Comparison of ENCODE assay signal across 1 cellular context in the genomic region with DNA sequence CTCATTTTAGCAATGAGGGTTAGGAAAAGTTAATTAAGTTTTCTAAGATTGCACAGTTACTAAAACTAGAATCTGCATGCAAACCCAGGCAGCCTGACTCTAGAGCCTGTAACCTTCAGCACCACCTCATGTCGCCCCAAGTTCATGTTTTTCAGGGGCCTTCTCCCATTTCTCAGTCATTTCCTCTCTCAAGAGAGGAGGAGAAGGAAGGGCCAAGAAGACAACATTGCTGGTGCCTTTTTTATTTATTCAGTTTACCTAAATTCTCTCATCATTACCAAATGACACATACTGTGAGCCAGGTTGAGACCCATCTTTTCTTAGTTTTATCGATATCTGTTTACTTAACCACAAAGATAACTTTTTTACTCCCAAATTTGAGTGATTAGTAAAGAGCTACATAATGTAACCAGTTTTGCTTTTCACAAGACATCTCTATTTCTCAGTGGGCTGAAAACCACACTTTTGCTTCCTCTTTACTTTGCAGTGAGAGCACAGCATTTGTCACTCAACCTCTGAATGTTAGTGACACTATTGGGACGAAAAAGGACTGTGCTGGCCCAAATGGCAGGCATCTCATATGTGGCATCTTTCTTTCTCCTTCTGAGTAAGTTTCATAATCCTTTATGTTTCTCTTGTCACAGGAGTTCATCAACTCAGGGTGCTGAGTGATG.
TF ChIP-seq lines count a peak whose summit lies in the region.

A gene with protein sequence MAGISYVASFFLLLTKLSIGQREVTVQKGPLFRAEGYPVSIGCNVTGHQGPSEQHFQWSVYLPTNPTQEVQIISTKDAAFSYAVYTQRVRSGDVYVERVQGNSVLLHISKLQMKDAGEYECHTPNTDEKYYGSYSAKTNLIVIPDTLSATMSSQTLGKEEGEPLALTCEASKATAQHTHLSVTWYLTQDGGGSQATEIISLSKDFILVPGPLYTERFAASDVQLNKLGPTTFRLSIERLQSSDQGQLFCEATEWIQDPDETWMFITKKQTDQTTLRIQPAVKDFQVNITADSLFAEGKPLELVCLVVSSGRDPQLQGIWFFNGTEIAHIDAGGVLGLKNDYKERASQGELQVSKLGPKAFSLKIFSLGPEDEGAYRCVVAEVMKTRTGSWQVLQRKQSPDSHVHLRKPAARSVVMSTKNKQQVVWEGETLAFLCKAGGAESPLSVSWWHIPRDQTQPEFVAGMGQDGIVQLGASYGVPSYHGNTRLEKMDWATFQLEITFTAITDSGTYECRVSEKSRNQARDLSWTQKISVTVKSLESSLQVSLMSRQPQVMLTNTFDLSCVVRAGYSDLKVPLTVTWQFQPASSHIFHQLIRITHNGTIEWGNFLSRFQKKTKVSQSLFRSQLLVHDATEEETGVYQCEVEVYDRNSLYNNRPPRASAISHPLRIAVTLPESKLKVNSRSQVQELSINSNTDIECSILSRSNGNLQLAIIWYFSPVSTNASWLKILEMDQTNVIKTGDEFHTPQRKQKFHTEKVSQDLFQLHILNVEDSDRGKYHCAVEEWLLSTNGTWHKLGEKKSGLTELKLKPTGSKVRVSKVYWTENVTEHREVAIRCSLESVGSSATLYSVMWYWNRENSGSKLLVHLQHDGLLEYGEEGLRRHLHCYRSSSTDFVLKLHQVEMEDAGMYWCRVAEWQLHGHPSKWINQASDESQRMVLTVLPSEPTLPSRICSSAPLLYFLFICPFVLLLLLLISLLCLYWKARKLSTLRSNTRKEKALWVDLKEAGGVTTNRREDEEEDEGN (plus strand): TSS at position 507 of the 674 bp plus-strand sequence. CDS start 58 bp downstream, at position 565.

TF ChIP-seq in HepG2, 621 proteins besides CTCF, POLR2A, EP300 and RAD21:
- TF ChIP-seq ZNF367 (CRISPR knock-in tag; IDR thresholded peaks at IDR 0.05; ENCODE audit: borderline replicate concordance) (no peak), KLF15 (CRISPR knock-in tag; IDR thresholded peaks at IDR 0.05; ENCODE audit: borderline replicate concordance) (no peak), JUND (CRISPR knock-in tag; IDR thresholded peaks at IDR 0.05) (no peak), RFXANK (CRISPR knock-in tag; IDR thresholded peaks at IDR 0.05) (no peak), RBM22 (optimal IDR thresholded peaks at IDR 0.05; ENCODE audit: low read length) (no peak), CEBPG (CRISPR knock-in tag; IDR thresholded peaks at IDR 0.05) (no peak), HOXA9 (CRISPR knock-in tag; IDR thresholded peaks at IDR 0.05; ENCODE audit: borderline replicate concordance) (no peak), TSC22D2 (CRISPR knock-in tag; IDR thresholded peaks at IDR 0.05; ENCODE audit: borderline replicate concordance) (no peak), CHD2 (IDR thresholded peaks at IDR 0.05; ENCODE audit: low read depth, low read length) (no peak), ZFP36L1 (CRISPR knock-in tag; IDR thresholded peaks at IDR 0.05) (no peak), ZFP62 (CRISPR knock-in tag; IDR thresholded peaks at IDR 0.05) (no peak), SP140L (CRISPR knock-in tag; IDR thresholded peaks at IDR 0.05; ENCODE audit: borderline replicate concordance) (no peak), TARDBP (CRISPR knock-in tag; IDR thresholded peaks at IDR 0.05) (no peak)
- TF ChIP-seq, protein P1, sequence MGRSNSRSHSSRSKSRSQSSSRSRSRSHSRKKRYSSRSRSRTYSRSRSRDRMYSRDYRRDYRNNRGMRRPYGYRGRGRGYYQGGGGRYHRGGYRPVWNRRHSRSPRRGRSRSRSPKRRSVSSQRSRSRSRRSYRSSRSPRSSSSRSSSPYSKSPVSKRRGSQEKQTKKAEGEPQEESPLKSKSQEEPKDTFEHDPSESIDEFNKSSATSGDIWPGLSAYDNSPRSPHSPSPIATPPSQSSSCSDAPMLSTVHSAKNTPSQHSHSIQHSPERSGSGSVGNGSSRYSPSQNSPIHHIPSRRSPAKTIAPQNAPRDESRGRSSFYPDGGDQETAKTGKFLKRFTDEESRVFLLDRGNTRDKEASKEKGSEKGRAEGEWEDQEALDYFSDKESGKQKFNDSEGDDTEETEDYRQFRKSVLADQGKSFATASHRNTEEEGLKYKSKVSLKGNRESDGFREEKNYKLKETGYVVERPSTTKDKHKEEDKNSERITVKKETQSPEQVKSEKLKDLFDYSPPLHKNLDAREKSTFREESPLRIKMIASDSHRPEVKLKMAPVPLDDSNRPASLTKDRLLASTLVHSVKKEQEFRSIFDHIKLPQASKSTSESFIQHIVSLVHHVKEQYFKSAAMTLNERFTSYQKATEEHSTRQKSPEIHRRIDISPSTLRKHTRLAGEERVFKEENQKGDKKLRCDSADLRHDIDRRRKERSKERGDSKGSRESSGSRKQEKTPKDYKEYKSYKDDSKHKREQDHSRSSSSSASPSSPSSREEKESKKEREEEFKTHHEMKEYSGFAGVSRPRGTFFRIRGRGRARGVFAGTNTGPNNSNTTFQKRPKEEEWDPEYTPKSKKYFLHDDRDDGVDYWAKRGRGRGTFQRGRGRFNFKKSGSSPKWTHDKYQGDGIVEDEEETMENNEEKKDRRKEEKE (IDR thresholded peaks at IDR 0.05): no peak
- TF ChIP-seq, protein P2, sequence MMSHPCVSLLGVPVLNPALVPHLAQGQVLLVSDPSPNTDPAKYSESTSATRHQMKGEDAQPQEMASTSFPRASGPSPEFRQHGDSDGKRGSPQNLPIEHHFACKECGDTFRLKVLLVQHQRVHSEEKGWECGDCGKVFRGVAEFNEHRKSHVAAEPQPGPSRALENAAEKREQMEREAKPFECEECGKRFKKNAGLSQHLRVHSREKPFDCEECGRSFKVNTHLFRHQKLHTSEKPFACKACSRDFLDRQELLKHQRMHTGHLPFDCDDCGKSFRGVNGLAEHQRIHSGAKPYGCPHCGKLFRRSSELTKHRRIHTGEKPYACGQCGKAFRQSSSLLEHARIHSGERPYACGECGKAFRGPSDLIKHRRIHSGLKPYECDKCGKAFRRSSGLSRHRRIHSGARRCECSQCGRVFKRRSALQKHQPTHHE (CRISPR knock-in tag; IDR thresholded peaks at IDR 0.05; ENCODE audit: borderline replicate concordance): no peak
- TF ChIP-seq, protein P3, sequence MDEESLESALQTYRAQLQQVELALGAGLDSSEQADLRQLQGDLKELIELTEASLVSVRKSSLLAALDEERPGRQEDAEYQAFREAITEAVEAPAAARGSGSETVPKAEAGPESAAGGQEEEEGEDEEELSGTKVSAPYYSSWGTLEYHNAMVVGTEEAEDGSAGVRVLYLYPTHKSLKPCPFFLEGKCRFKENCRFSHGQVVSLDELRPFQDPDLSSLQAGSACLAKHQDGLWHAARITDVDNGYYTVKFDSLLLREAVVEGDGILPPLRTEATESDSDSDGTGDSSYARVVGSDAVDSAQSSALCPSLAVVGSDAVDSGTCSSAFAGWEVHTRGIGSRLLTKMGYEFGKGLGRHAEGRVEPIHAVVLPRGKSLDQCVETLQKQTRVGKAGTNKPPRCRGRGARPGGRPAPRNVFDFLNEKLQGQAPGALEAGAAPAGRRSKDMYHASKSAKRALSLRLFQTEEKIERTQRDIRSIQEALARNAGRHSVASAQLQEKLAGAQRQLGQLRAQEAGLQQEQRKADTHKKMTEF (CRISPR knock-in tag; IDR thresholded peaks at IDR 0.05): no peak
- TF ChIP-seq, protein P4, sequence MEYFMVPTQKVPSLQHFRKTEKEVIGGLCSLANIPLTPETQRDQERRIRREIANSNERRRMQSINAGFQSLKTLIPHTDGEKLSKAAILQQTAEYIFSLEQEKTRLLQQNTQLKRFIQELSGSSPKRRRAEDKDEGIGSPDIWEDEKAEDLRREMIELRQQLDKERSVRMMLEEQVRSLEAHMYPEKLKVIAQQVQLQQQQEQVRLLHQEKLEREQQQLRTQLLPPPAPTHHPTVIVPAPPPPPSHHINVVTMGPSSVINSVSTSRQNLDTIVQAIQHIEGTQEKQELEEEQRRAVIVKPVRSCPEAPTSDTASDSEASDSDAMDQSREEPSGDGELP (IDR thresholded peaks at IDR 0.05; ENCODE audit: borderline replicate concordance, low read depth): no peak
- TF ChIP-seq, protein P5, sequence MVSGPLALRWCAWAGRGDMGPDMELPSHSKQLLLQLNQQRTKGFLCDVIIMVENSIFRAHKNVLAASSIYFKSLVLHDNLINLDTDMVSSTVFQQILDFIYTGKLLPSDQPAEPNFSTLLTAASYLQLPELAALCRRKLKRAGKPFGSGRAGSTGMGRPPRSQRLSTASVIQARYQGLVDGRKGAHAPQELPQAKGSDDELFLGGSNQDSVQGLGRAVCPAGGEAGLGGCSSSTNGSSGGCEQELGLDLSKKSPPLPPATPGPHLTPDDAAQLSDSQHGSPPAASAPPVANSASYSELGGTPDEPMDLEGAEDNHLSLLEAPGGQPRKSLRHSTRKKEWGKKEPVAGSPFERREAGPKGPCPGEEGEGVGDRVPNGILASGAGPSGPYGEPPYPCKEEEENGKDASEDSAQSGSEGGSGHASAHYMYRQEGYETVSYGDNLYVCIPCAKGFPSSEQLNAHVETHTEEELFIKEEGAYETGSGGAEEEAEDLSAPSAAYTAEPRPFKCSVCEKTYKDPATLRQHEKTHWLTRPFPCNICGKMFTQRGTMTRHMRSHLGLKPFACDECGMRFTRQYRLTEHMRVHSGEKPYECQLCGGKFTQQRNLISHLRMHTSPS (CRISPR knock-in tag; IDR thresholded peaks at IDR 0.05; ENCODE audit: low read depth): no peak
